13 cellular contexts compared by ENCODE assay signal in the genomic region with DNA sequence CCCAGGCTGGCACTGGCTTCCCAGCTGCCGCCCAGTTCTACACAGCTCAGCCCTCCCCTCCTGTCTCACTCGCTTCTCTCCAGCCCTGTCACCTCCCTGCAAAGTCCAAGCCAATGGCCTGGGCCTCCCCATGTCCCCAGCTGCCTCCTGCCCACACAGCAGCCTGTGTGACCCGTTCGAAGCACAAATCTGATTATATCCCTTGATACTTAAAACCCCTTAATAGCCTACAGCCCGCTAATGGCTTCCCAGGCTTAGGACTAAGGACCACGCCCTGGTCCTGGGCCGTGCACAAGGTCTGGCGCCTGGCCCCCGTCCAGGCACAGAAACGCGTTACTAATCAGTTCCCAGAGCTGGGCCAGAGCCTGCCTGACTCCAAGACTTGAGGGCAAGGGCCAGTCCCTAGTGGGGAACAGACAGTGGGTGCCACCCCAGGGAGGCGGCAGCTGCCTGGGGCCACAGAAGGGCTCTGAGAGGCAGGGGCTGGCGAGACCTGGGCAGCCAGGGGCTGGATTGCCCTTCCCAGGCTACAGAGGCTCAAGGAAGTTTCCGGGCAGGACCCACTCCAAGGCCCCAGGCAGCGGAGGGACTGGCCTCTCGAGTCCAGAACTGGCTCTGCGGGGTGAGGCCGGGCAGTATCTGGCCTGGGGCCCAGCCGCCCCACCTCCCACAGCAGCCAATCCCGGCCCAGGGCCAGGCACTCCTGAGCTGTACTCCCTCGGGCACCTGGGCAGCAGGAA. TPM values are rescaled to one million over a fixed set of nuclear protein-coding genes. Genes with fewer than 3 reads are reported as not detected.
DNase-seq lines count a peak whose midpoint lies in the region; ATAC-seq and TF ChIP-seq lines count a peak whose summit lies in the region.
"Had no signal": no experiment of that assay in that cellular context is flagged by ENCODE, and none has a peak within 500 bp of the region (broad histone marks: within the 10 kb centered on the region; RNA-seq: fewer than 3 reads in every experiment).

No MANE protein-coding gene starts in this region.

- H3K27ac ChIP-seq in SK-N-SH (ENCODE audit: low read depth in 2 of 2, low read length in 1 of 2) (peak overlapping the region in 1 of 2 experiments; percentile 98; a peak in 2 of 4 replicates), left ventricle myocardium inferior (replicated peaks) (peak overlapping the region; percentile 57)

- no peak for TF ChIP-seq CTCF in SK-N-SH (IDR thresholded peaks at IDR 0.05)
- TF ChIP-seq CTCF in left ventricle myocardium inferior (IDR thresholded peaks at IDR 0.05; ENCODE audit: borderline replicate concordance): no peak

- DNase-seq in DMS53 treated with DMSO at 0.1 percent for 48 hours (lab: John Stamatoyannopoulos, UW; ENCODE audit: unreplicated experiment): peak; percentile 30
- peak; percentile 87 for DNase-seq in SK-N-SH
- no peak for DNase-seq in left ventricle myocardium inferior
- peak; percentile 15 for DNase-seq in renal cortical epithelial cell (ENCODE audit: low read depth)
- no peak for DNase-seq in activated naive CD4-positive, alpha-beta T cell (lab: John Stamatoyannopoulos, UW)
- no peak for DNase-seq in NCI-H1417 (lab: John Stamatoyannopoulos, UW)
- DNase-seq: activated CD8-positive, alpha-beta T cell treated with anti-CD3 and anti-CD28 coated beads for 36 hours; H9; kidney glomerular epithelial cell; retina had no signal

- H3K4me3 ChIP-seq in SK-N-SH (ENCODE audit: low read depth in 2 of 2, low read length in 1 of 2) (no peak overlapping the region), left ventricle myocardium inferior (no peak overlapping the region)

- POLR2A ChIA-PET in SK-N-SH (lab: Yijun Ruan, JAX): interaction anchor here (0.5 to 2.6 kb wide), 8 partner anchors 8 to 1295 kb away, joined by 3 to 16 read pairs (median 4); a partner anchor contains a TSS

- H3K79me2 ChIP-seq in SK-N-SH (ENCODE audit: insufficient read depth): no peaks in the 10 kb centered on the region

- peaks cover 4% of the 10 kb centered on the region for H3F3A ChIP-seq in SK-N-SH (replicated peaks; ENCODE audit: insufficient read depth)

- no peaks in the 10 kb centered on the region for H3K9me3 ChIP-seq in SK-N-SH
- H3K9me3 ChIP-seq in left ventricle myocardium inferior (replicated peaks): no peaks in the 10 kb centered on the region

- H3K9ac ChIP-seq in SK-N-SH: no peak overlapping the region

- no peak overlapping the region for H2AFZ ChIP-seq in SK-N-SH (ENCODE audit: low read depth)

- no peaks in the 10 kb centered on the region for H3K9me2 ChIP-seq in SK-N-SH

- H3K4me1 ChIP-seq in SK-N-SH (ENCODE audit: control insufficient read depth in 1 of 2, insufficient read depth in 2 of 2, low read depth in 1 of 2, low read length in 1 of 2) (peaks cover 0 to 42% of the 10 kb centered on the region in 2 experiments; a peak in 1 of 4 replicates), left ventricle myocardium inferior (peaks cover 17% of the 10 kb centered on the region)

- TF ChIP-seq RAD21 in SK-N-SH (IDR thresholded peaks at IDR 0.05; ENCODE audit: low read length): no peak

- TF ChIP-seq EP300 in SK-N-SH (IDR thresholded peaks at IDR 0.05; ENCODE audit: borderline replicate concordance in 1 of 2, low read depth in 1 of 2, low read length in 1 of 2): peak in 1 of 2 experiments; percentile 51; a peak in 2 of 4 replicates

- H3K27me3 ChIP-seq in SK-N-SH (ENCODE audit: insufficient read depth) (no peaks in the 10 kb centered on the region), left ventricle myocardium inferior (ENCODE audit: low read depth) (no peaks in the 10 kb centered on the region)

- intact Hi-C loops in left ventricle myocardium inferior (cut with micrococcal nuclease): no loop called here

- H3K36me3 ChIP-seq in SK-N-SH (replicated peaks in 1 of 2; ENCODE audit: control insufficient read depth in 1 of 2, insufficient read depth in 2 of 2, low read length in 1 of 2): peaks cover 3 to 40% of the 10 kb centered on the region in 2 experiments
- H3K36me3 ChIP-seq in left ventricle myocardium inferior: peaks cover 50% of the 10 kb centered on the region

- ATAC-seq in GM19467 (IDR thresholded peaks at IDR 0.05; ENCODE audit: unreplicated experiment): no peak
- ATAC-seq in GM18520 (IDR thresholded peaks at IDR 0.05; ENCODE audit: unreplicated experiment): no peak
- ATAC-seq: activated CD8-positive, alpha-beta T cell treated with anti-CD3 and anti-CD28 coated beads for 36 hours had no signal

- no peak overlapping the region for H3K4me2 ChIP-seq in SK-N-SH

- no peaks in the 10 kb centered on the region for H4K20me1 ChIP-seq in SK-N-SH (ENCODE audit: insufficient read depth)

- CTCF ChIA-PET in SK-N-SH (lab: Yijun Ruan, JAX): interaction anchor here (0.6 to 4.1 kb wide), 10 partner anchors 12 to 519 kb away, joined by 3 to 40 read pairs (median 4); a partner anchor contains a TSS

- WGBS in SK-N-SH (ENCODE audit: low lambda C conversion rate): 66% methylated on average over 12 of the region's 21 CpGs

TF ChIP-seq in SK-N-SH, 30 proteins besides CTCF, POLR2A, EP300 and RAD21 (continues in another document):
- TF ChIP-seq TEAD4 (IDR thresholded peaks at IDR 0.05; ENCODE audit: borderline replicate concordance, insufficient read depth) (no peak), SIN3A (IDR thresholded peaks at IDR 0.05; ENCODE audit: borderline replicate concordance, low read depth, low read length) (no peak), FOXM1 (IDR thresholded peaks at IDR 0.05; ENCODE audit: low read depth) (no peak), NFIC (IDR thresholded peaks at IDR 0.05; ENCODE audit: borderline replicate concordance) (no peak), MXI1 (IDR thresholded peaks at IDR 0.05; ENCODE audit: low read depth, low read length) (peak; percentile 55; the same call in 1 of the 2 replicates), FOSL2 (IDR thresholded peaks at IDR 0.05; ENCODE audit: borderline replicate concordance, low read depth) (no peak), YY1 (IDR thresholded peaks at IDR 0.05; ENCODE audit: low read depth) (no peak)
- TF ChIP-seq, protein P1, sequence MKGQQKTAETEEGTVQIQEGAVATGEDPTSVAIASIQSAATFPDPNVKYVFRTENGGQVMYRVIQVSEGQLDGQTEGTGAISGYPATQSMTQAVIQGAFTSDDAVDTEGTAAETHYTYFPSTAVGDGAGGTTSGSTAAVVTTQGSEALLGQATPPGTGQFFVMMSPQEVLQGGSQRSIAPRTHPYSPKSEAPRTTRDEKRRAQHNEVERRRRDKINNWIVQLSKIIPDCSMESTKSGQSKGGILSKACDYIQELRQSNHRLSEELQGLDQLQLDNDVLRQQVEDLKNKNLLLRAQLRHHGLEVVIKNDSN (IDR thresholded peaks at IDR 0.05; ENCODE audit: borderline replicate concordance, low read depth): no peak
- TF ChIP-seq, protein P2, sequence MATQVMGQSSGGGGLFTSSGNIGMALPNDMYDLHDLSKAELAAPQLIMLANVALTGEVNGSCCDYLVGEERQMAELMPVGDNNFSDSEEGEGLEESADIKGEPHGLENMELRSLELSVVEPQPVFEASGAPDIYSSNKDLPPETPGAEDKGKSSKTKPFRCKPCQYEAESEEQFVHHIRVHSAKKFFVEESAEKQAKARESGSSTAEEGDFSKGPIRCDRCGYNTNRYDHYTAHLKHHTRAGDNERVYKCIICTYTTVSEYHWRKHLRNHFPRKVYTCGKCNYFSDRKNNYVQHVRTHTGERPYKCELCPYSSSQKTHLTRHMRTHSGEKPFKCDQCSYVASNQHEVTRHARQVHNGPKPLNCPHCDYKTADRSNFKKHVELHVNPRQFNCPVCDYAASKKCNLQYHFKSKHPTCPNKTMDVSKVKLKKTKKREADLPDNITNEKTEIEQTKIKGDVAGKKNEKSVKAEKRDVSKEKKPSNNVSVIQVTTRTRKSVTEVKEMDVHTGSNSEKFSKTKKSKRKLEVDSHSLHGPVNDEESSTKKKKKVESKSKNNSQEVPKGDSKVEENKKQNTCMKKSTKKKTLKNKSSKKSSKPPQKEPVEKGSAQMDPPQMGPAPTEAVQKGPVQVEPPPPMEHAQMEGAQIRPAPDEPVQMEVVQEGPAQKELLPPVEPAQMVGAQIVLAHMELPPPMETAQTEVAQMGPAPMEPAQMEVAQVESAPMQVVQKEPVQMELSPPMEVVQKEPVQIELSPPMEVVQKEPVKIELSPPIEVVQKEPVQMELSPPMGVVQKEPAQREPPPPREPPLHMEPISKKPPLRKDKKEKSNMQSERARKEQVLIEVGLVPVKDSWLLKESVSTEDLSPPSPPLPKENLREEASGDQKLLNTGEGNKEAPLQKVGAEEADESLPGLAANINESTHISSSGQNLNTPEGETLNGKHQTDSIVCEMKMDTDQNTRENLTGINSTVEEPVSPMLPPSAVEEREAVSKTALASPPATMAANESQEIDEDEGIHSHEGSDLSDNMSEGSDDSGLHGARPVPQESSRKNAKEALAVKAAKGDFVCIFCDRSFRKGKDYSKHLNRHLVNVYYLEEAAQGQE (IDR thresholded peaks at IDR 0.05; ENCODE audit: low read depth, low read length): no peak

RNA-seq across cellular contexts. Expression of a gene that starts 10.4 kb away (rescaled TPM):
- 36.5 and 43.3 TPM in 2 replicates for polyA plus RNA-seq in SK-N-SH (2012; rRNA removed)
- polyA plus RNA-seq in SK-N-SH (2012; cell fraction: cytosol; rRNA removed): 10.7 and 18.6 TPM in 2 replicates
- 115 and 148 TPM in 2 replicates for polyA plus RNA-seq in SK-N-SH (2012; cell fraction: nucleus; rRNA removed)
- total RNA-seq in left ventricle myocardium inferior (24.4 TPM), renal cortical epithelial cell (19.3 and 52.3 TPM in 2 replicates)

RNA-seq across cellular contexts. Expression of a gene that starts 10.7 kb away (rescaled TPM):
- 48.1 and 54.0 TPM in 2 replicates for polyA plus RNA-seq in SK-N-SH (2012; rRNA removed)
- polyA plus RNA-seq in SK-N-SH (2012; cell fraction: cytosol; rRNA removed): 55.8 and 86.5 TPM in 2 replicates
- 23.3 and 28.9 TPM in 2 replicates for polyA plus RNA-seq in SK-N-SH (2012; cell fraction: nucleus; rRNA removed)
- total RNA-seq in left ventricle myocardium inferior (197 TPM), renal cortical epithelial cell (15.3 and 27.6 TPM in 2 replicates)

RNA-seq across cellular contexts. Expression of a gene that starts 14.6 kb away (rescaled TPM):
- polyA plus RNA-seq in SK-N-SH (2012; rRNA removed): not detected in 2 replicates
- not detected in 2 replicates for polyA plus RNA-seq in SK-N-SH (2012; cell fraction: cytosol; rRNA removed)
- not detected in 2 replicates for polyA plus RNA-seq in SK-N-SH (2012; cell fraction: nucleus; rRNA removed)
- 2.7 TPM for total RNA-seq in left ventricle myocardium inferior
- 0.30 TPM in 1 of 2 replicates, not detected in the other for total RNA-seq in renal cortical epithelial cell
- total RNA-seq: fibroblast of lung, H9 had no signal
- polyA plus RNA-seq: fibroblast of lung had no signal

RNA-seq across cellular contexts. Expression of a gene that starts 18.0 kb away (rescaled TPM):
- polyA plus RNA-seq in SK-N-SH (2012; rRNA removed): 1.3 and 4.7 TPM in 2 replicates
- 0.81 and 1.4 TPM in 2 replicates for polyA plus RNA-seq in SK-N-SH (2012; cell fraction: cytosol; rRNA removed)
- 7.6 and 9.1 TPM in 2 replicates for polyA plus RNA-seq in SK-N-SH (2012; cell fraction: nucleus; rRNA removed)
- 4.5 TPM for total RNA-seq in left ventricle myocardium inferior
- total RNA-seq in renal cortical epithelial cell: 47.9 and 118 TPM in 2 replicates

RNA-seq across cellular contexts. Expression of a gene that starts 23.3 kb away (rescaled TPM):
- polyA plus RNA-seq in SK-N-SH (2012; rRNA removed): 0.05 and 0.08 TPM in 2 replicates
- 0.09 and 0.21 TPM in 2 replicates for polyA plus RNA-seq in SK-N-SH (2012; cell fraction: cytosol; rRNA removed)
- 0.37 and 1.0 TPM in 2 replicates for polyA plus RNA-seq in SK-N-SH (2012; cell fraction: nucleus; rRNA removed)
- 0.60 TPM for total RNA-seq in left ventricle myocardium inferior
- total RNA-seq in renal cortical epithelial cell: 1.9 and 3.8 TPM in 2 replicates
- total RNA-seq: fibroblast of lung had no signal
- polyA plus RNA-seq: fibroblast of lung had no signal

Comparison
In these comparisons a context has a peak if more than half of its experiments do, and no peak if none do; other contexts are left out.
1. DNase-seq: peak in DMS53 treated with DMSO at 0.1 percent for 48 hours (single experiment), SK-N-SH (single experiment) and renal cortical epithelial cell (single experiment); none in left ventricle myocardium inferior (single experiment), activated naive CD4-positive, alpha-beta T cell (0 of 4) and NCI-H1417 (0 of 3).